Comparison of ENCODE assay signal across 18 cellular contexts in genomic region chr5:11602298-11602697, GRCh38.
A peak's percentile ranks its signal among the peaks of the same experiment; 100 is the strongest.
DNase-seq lines count a peak whose midpoint lies in the region; ATAC-seq and TF ChIP-seq lines count a peak whose summit lies in the region.
"Had no signal": no experiment of that assay in that cellular context is flagged by ENCODE, and none has a peak within 500 bp of the region (broad histone marks: within the 10 kb centered on the region; RNA-seq: fewer than 3 reads in every experiment).

No MANE protein-coding gene starts in this region.

- CTCF ChIA-PET in HEK293T (lab: Yijun Ruan, JAX) = no interaction called here

- TF ChIP-seq CTCF in glutamatergic neuron (IDR thresholded peaks at IDR 0.05; ENCODE audit: partially characterized antibody, unreplicated experiment) (peak; percentile 29), spleen (IDR thresholded peaks at IDR 0.05 in 8 of 11, conservative IDR thresholded peaks at IDR 0.05 in 3 of 11) (no peak)

- WGBS in spleen, 5 donors = 81 to 93% (median 88%) methylated on average over 3 of the region's 3 CpGs

- no peak for ATAC-seq in GM21717 (IDR thresholded peaks at IDR 0.05; ENCODE audit: unreplicated experiment)
- ATAC-seq: gastrocnemius medialis; K562; natural killer cell treated with Interleukin-12 subunit alpha and Interleukin-12 subunit beta and Interleukin-15 and Interleukin-18, amount 100 ng/mL, for 72 hours had no signal

- no peaks in the 10 kb centered on the region for H3K27me3 Mint-ChIP-seq in glutamatergic neuron (ENCODE audit: unreplicated experiment)
- H3K27me3 Mint-ChIP-seq: activated naive CD8-positive, alpha-beta T cell treated with anti-CD3 and anti-CD28 coated beads for 36 hours had no signal

- H3K9me3 Mint-ChIP-seq in glutamatergic neuron (ENCODE audit: unreplicated experiment) = no peaks in the 10 kb centered on the region
- H3K9me3 Mint-ChIP-seq: activated naive CD8-positive, alpha-beta T cell treated with anti-CD3 and anti-CD28 coated beads for 36 hours; natural killer cell treated with Interleukin-12 subunit alpha and Interleukin-12 subunit beta and Interleukin-15 and Interleukin-18, amount 100 ng/mL, for 72 hours had no signal

- H3K4me1 ChIP-seq in spleen = no peaks in the 10 kb centered on the region
- H3K4me1 ChIP-seq: gastrocnemius medialis had no signal

- intact Hi-C loops in spleen (cut with DNase I; ENCODE audit: low total_unique reads) = no loop called here

- H3K36me3 Mint-ChIP-seq in glutamatergic neuron (ENCODE audit: unreplicated experiment) = no peaks in the 10 kb centered on the region
- H3K36me3 Mint-ChIP-seq: activated naive CD8-positive, alpha-beta T cell treated with anti-CD3 and anti-CD28 coated beads for 36 hours; mesothelial cell of epicardium; natural killer cell treated with Interleukin-12 subunit alpha and Interleukin-12 subunit beta and Interleukin-15 and Interleukin-18, amount 100 ng/mL, for 72 hours had no signal

- H3K4me3 Mint-ChIP-seq in glutamatergic neuron (ENCODE audit: unreplicated experiment) = no peak overlapping the region
- H3K4me3 Mint-ChIP-seq: activated naive CD8-positive, alpha-beta T cell treated with anti-CD3 and anti-CD28 coated beads for 36 hours; mesothelial cell of epicardium; natural killer cell treated with Interleukin-12 subunit alpha and Interleukin-12 subunit beta and Interleukin-15 and Interleukin-18, amount 100 ng/mL, for 72 hours had no signal

- POLR2A ChIA-PET in HEK293T (lab: Yijun Ruan, JAX) = no interaction called here

- DNase-seq in HEK293T (ENCODE audit: extremely low spot score) = peak; percentile 5
- DNase-seq in NCI-H69 (lab: John Stamatoyannopoulos, UW) = peak; percentile 14
- DNase-seq in glutamatergic neuron = no peak
- peak; percentile 24 for DNase-seq in occipital lobe (lab: John Stamatoyannopoulos, UW)
- no peak for DNase-seq in NCI-H187 treated with DMSO at 0.1 percent for 48 hours (lab: John Stamatoyannopoulos, UW)
- DNase-seq in spleen = no peak
- DNase-seq: activated CD4-positive, alpha-beta T cell treated with anti-CD3 and anti-CD28 coated beads for 4 hours; activated naive CD8-positive, alpha-beta T cell treated with anti-CD3 and anti-CD28 coated beads for 36 hours; effector memory CD4-positive, alpha-beta T cell; gastrocnemius medialis; NCI-H187; NCI-H226 had no signal

- H3K27me3 ChIP-seq in spleen (replicated peaks in 1 of 7) = no peaks in the 10 kb centered on the region
- H3K27me3 ChIP-seq: gastrocnemius medialis had no signal

- H3K4me3 ChIP-seq in spleen = no peak overlapping the region
- H3K4me3 ChIP-seq: esophagus muscularis mucosa, gastrocnemius medialis, K562 had no signal

- no peaks in the 10 kb centered on the region for H3K36me3 ChIP-seq in spleen
- H3K36me3 ChIP-seq: esophagus muscularis mucosa, gastrocnemius medialis had no signal

- peak overlapping the region; percentile 48 for H3K27ac Mint-ChIP-seq in glutamatergic neuron (ENCODE audit: unreplicated experiment)
- H3K27ac Mint-ChIP-seq: activated naive CD8-positive, alpha-beta T cell treated with anti-CD3 and anti-CD28 coated beads for 36 hours; mesothelial cell of epicardium; natural killer cell treated with Interleukin-12 subunit alpha and Interleukin-12 subunit beta and Interleukin-15 and Interleukin-18, amount 100 ng/mL, for 72 hours had no signal

- H3K9me3 ChIP-seq in spleen = no peaks in the 10 kb centered on the region
- H3K9me3 ChIP-seq: esophagus muscularis mucosa, gastrocnemius medialis had no signal

- no peak overlapping the region for H3K27ac ChIP-seq in spleen
- H3K27ac ChIP-seq: esophagus muscularis mucosa, gastrocnemius medialis, RWPE1 had no signal

- TF ChIP-seq POLR2A in spleen (IDR thresholded peaks at IDR 0.05) = no peak

- peaks cover 3% of the 10 kb centered on the region for H3K4me1 Mint-ChIP-seq in glutamatergic neuron (ENCODE audit: low read depth, unreplicated experiment)
- H3K4me1 Mint-ChIP-seq: activated naive CD8-positive, alpha-beta T cell treated with anti-CD3 and anti-CD28 coated beads for 36 hours; mesothelial cell of epicardium had no signal

TF ChIP-seq in HEK293T, 16 proteins besides CTCF, POLR2A, EP300 and RAD21:
- TF ChIP-seq FOXM1 (IDR thresholded peaks at IDR 0.05; ENCODE audit: borderline replicate concordance) = no peak
- TF ChIP-seq HDGF (IDR thresholded peaks at IDR 0.05; ENCODE audit: borderline replicate concordance) = no peak
- no peak for TF ChIP-seq BHLHE40 (IDR thresholded peaks at IDR 0.05; ENCODE audit: borderline replicate concordance)
- no peak for TF ChIP-seq ZNF384 (IDR thresholded peaks at IDR 0.05)
- TF ChIP-seq PKNOX1 (IDR thresholded peaks at IDR 0.05) = no peak
- TF ChIP-seq SUZ12 (IDR thresholded peaks at IDR 0.05) = no peak
- TF ChIP-seq ARNT (IDR thresholded peaks at IDR 0.05) = no peak

Comparison
In these comparisons a context has a peak if more than half of its experiments do, and no peak if none do; other contexts are left out.
1. DNase-seq: peak in HEK293T (single experiment), NCI-H69 (single experiment) and occipital lobe (single experiment); none in glutamatergic neuron (single experiment), NCI-H187 treated with DMSO at 0.1 percent for 48 hours (single experiment) and spleen (single experiment).